ENCODE assay signal across 8 cellular contexts in genomic region chr22:37051629-37052385, GRCh38. TPM values are rescaled to one million over a fixed set of nuclear protein-coding genes. Genes with fewer than 3 reads are reported as not detected.
DNase-seq lines count a peak whose midpoint lies in the region; ATAC-seq, FAIRE-seq and TF ChIP-seq lines count a peak whose summit lies in the region.

A gene with protein sequence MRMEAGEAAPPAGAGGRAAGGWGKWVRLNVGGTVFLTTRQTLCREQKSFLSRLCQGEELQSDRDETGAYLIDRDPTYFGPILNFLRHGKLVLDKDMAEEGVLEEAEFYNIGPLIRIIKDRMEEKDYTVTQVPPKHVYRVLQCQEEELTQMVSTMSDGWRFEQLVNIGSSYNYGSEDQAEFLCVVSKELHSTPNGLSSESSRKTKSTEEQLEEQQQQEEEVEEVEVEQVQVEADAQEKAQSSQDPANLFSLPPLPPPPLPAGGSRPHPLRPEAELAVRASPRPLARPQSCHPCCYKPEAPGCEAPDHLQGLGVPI (plus strand): TSS chr22:37051742. CDS start chr22:37051761, 19 bp downstream.

- ATAC-seq in left cardiac atrium (peak; percentile 92 to 93), upper lobe of left lung (ENCODE audit: low FRiP score in 2 of 2) (peak; percentile 56 to 97)

- peaks cover 2% of the 10 kb centered on the region for H3K36me3 Mint-ChIP-seq in progenitor cell of endocrine pancreas (ENCODE audit: insufficient read depth)

- CTCF ChIA-PET in A673 (lab: Charles Lee): interaction anchor here (0.6 to 0.7 kb wide), 4 partner anchors 11 to 375 kb away, joined by 3 to 6 read pairs (median 4); no protein-coding TSS in a partner anchor

- H3K27ac ChIP-seq in A673 (ENCODE audit: low read depth, low read length, poor library complexity, severe bottlenecking): no peak within 1 kb of the TSS
- H3K27ac ChIP-seq in HUES48 (ENCODE audit: low read depth, low read length): no peak within 1 kb of the TSS
- H3K27ac ChIP-seq in adrenal gland: peak within 1 kb of the TSS in 2 of 5 donors; percentile 44 to 76
- peak within 1 kb of the TSS in 2 of 4 donors; percentile 43 to 73 for H3K27ac ChIP-seq in upper lobe of left lung

- no peaks in the 10 kb centered on the region for H3K9me3 ChIP-seq in A673 (ENCODE audit: low read depth, low read length, poor library complexity, severe bottlenecking)
- H3K9me3 ChIP-seq in HUES48 (ENCODE audit: control insufficient read depth, insufficient read depth, low read length): no peaks in the 10 kb centered on the region
- no peaks in the 10 kb centered on the region for H3K9me3 ChIP-seq in adrenal gland (replicated peaks in 1 of 3)
- no peaks in the 10 kb centered on the region for H3K9me3 ChIP-seq in upper lobe of left lung

- 3 to 26% (median 7%) methylated on average over 7 to 76 of the region's 76 CpGs for WGBS in adrenal gland, 4 donors
- WGBS in upper lobe of left lung, 2 donors: 5 to 10% methylated on average over 8 to 39 of the region's 76 CpGs

- BruUV-seq in A673 (replicated peaks; lab: Mats Ljungman, UMichigan): no TSS peak

- H3K27me3 ChIP-seq in A673 (replicated peaks; ENCODE audit: insufficient read depth, low read depth, low read length, poor library complexity) (no peaks in the 10 kb centered on the region), HUES48 (ENCODE audit: control insufficient read depth, insufficient read depth, low read length) (peaks cover 6% of the 10 kb centered on the region; the same call in 1 of the 2 replicates), adrenal gland (no peaks in the 10 kb centered on the region), upper lobe of left lung (no peaks in the 10 kb centered on the region)

- H3K4me3 ChIP-seq in A673 (ENCODE audit: low read depth, low read length, poor library complexity, severe bottlenecking) (peak within 1 kb of the TSS; percentile 92), HUES48 (ENCODE audit: low read depth, low read length) (peak within 1 kb of the TSS; percentile 83), adrenal gland (peak within 1 kb of the TSS in 3 of 4 donors; percentile 40 to 60 (median 54)), upper lobe of left lung (peak within 1 kb of the TSS; percentile 6 to 90 (median 73))

- TF ChIP-seq CTCF in A673 (conservative IDR thresholded peaks at IDR 0.05; ENCODE audit: low read depth, low read length) (no peak), adrenal gland (IDR thresholded peaks at IDR 0.05) (peak in 1 of 6 experiments; percentile 8), progenitor cell of endocrine pancreas (IDR thresholded peaks at IDR 0.05; ENCODE audit: unreplicated experiment) (no peak), upper lobe of left lung (IDR thresholded peaks at IDR 0.05) (peak in 1 of 6 experiments; percentile 20)

- H3K9me3 Mint-ChIP-seq in progenitor cell of endocrine pancreas (ENCODE audit: low read depth): no peaks in the 10 kb centered on the region

- POLR2A ChIA-PET in A673 (lab: Charles Lee; ENCODE audit: low non-redundant PET): interaction anchor here (0.6 to 0.7 kb wide), 2 partner anchors 556 to 736 kb away, joined by 3 to 15 read pairs; no protein-coding TSS in a partner anchor

- H3K27me3 Mint-ChIP-seq in progenitor cell of endocrine pancreas: peaks cover 8% of the 10 kb centered on the region

- H3K4me1 ChIP-seq in A673 (ENCODE audit: insufficient read depth, low read length, poor library complexity, severe bottlenecking) (peaks cover 4% of the 10 kb centered on the region), HUES48 (ENCODE audit: control insufficient read depth, insufficient read depth, low read length) (peaks cover 3% of the 10 kb centered on the region; the same call in 1 of the 2 replicates), adrenal gland (replicated peaks in 1 of 2) (peaks cover 9 to 13% of the 10 kb centered on the region in 2 donors), upper lobe of left lung (peaks cover 3 to 21% (median 13%) of the 10 kb centered on the region in 4 donors)

- intact Hi-C loops in A673 (cut with micrococcal nuclease; ENCODE audit: unreplicated experiment) (no loop called here), adrenal gland (cut with DNase I) (no loop called here), left cardiac atrium (cut with DNase I) (no loop called here)
- intact Hi-C loops in T-helper 1 cell treated with Interleukin-12 subunit alpha and Interleukin-12 subunit beta and Interleukin-4 antibody, amounts not matched to agents 30 ng/mL and 1 ng/mL, for 36 hours (cut with micrococcal nuclease): loop anchor here (1.0 to 5.0 kb wide), 3 partner anchors 27 to 147 kb away; no protein-coding TSS in a partner anchor

- H3K4me1 Mint-ChIP-seq in progenitor cell of endocrine pancreas (ENCODE audit: low read depth): peaks cover 6% of the 10 kb centered on the region

- FAIRE-seq in GM18507 (lab: Jason Lieb, UNC): peak; percentile 81

- TF ChIP-seq POLR2A in adrenal gland (IDR thresholded peaks at IDR 0.05): peak in 1 of 2 donors; percentile 22
- peak in 1 of 4 donors; percentile 67 for TF ChIP-seq POLR2A in upper lobe of left lung (IDR thresholded peaks at IDR 0.05)

- H3K4me3 Mint-ChIP-seq in progenitor cell of endocrine pancreas (ENCODE audit: low read depth): peak within 1 kb of the TSS; percentile 77

- H3K27ac Mint-ChIP-seq in progenitor cell of endocrine pancreas: peak within 1 kb of the TSS; percentile 55

- TF ChIP-seq EP300 in upper lobe of left lung (IDR thresholded peaks at IDR 0.05): no peak

- H3K36me3 ChIP-seq in A673 (ENCODE audit: insufficient read depth, low read length, poor library complexity, severe bottlenecking) (no peaks in the 10 kb centered on the region), HUES48 (ENCODE audit: control insufficient read depth, insufficient read depth, low read length) (peaks cover 27% of the 10 kb centered on the region), adrenal gland (replicated peaks in 1 of 2) (peaks cover 0 to 9% of the 10 kb centered on the region in 2 donors), upper lobe of left lung (peaks cover 0 to 19% (median 4%) of the 10 kb centered on the region in 4 donors)

- DNase-seq in A673 (ENCODE audit: low spot score): peak; percentile 84
- peak; percentile 95 for DNase-seq in GM18507 (ENCODE audit: extremely low spot score, insufficient read length, low read depth)
- DNase-seq in adrenal gland: peak; percentile 49 to 73 (median 66)
- DNase-seq in left cardiac atrium: peak; percentile 86
- peak; percentile 35 for DNase-seq in progenitor cell of endocrine pancreas (ENCODE audit: low spot score, unreplicated experiment)
- DNase-seq in upper lobe of left lung: peak; percentile 61 to 96

- H3K9ac ChIP-seq in HUES48 (ENCODE audit: low read depth, low read length): no peak within 1 kb of the TSS

RNA-seq across cellular contexts. Expression of the gene that starts here (rescaled TPM):
- total RNA-seq in A673 (2021) (38.8 and 39.1 TPM in 2 replicates), adrenal gland (10 to 100 TPM; 17.0 to 40.1 (median 29.5) TPM), left cardiac atrium (10 to 100 TPM; 27.7 to 50.6 TPM), progenitor cell of endocrine pancreas (37.3 and 38.8 TPM in 2 replicates), upper lobe of left lung (10 to 100 TPM in 5 of 6 donors, 1 to 10 TPM in 1; 9.0 to 30.4 (median 23.2) TPM)
- 51.1 and 55.3 TPM in 2 replicates for total RNA-seq in T-helper 1 cell treated with Interleukin-12 subunit alpha and Interleukin-12 subunit beta and Interleukin-4 antibody, amounts not matched to agents 30 ng/mL and 1 ng/mL, for 36 hours
- 10 to 100 TPM; 11.3 to 71.5 (median 24.8) TPM for polyA plus RNA-seq in adrenal gland

Comparison
In these comparisons a context has a peak if more than half of its experiments do, and no peak if none do; other contexts are left out.
1. DNase-seq: peak in every context shown above with its lines; median percentile 95 in GM18507; 86 in left cardiac atrium; 84 in A673; 78 in upper lobe of left lung; 66 in adrenal gland; 35 in progenitor cell of endocrine pancreas.